12 cellular contexts compared by ENCODE assay signal in genomic region chr4:13386405-13387107, GRCh38.
DNase-seq lines count a peak whose midpoint lies in the region; ATAC-seq, FAIRE-seq and TF ChIP-seq lines count a peak whose summit lies in the region.
"Had no signal": no experiment of that assay in that cellular context is flagged by ENCODE, and none has a peak within 500 bp of the region (broad histone marks: within the 10 kb centered on the region; RNA-seq: fewer than 3 reads in every experiment).

No MANE protein-coding gene starts in this region.

- peak; percentile 26 for FAIRE-seq in keratinocyte (lab: Jason Lieb, UNC)
- FAIRE-seq in GM12892 (lab: Jason Lieb, UNC), result no peak
- FAIRE-seq: kidney had no signal

- no peaks in the 10 kb centered on the region for H4K20me1 ChIP-seq in keratinocyte (ENCODE audit: control insufficient read depth, extremely low read depth, insufficient read depth, low read length)

- no peak overlapping the region for H3K4me2 ChIP-seq in keratinocyte (ENCODE audit: control insufficient read depth, extremely low read depth, insufficient read depth, low read depth, low read length)

- H3K9me1 ChIP-seq in keratinocyte (ENCODE audit: control insufficient read depth, extremely low read depth, insufficient read depth, low read length), result no peaks in the 10 kb centered on the region

- H3K9me3 ChIP-seq in keratinocyte (ENCODE audit: control insufficient read depth, low read depth, low read length), result no peaks in the 10 kb centered on the region

- no peak overlapping the region for H2AFZ ChIP-seq in keratinocyte (ENCODE audit: control insufficient read depth, low read length)

- H3K27ac ChIP-seq in keratinocyte (ENCODE audit: control insufficient read depth, insufficient read depth, low read length), result no peak overlapping the region

- dilution Hi-C loops in keratinocyte (cut with MboI; ENCODE audit: extremely low pct_ligation_motif_present, low sequenced_read_pairs), result no loop called here

- no peak for TF ChIP-seq CTCF in keratinocyte (optimal IDR thresholded peaks at IDR 0.05 in 1 of 3, IDR thresholded peaks at IDR 0.05 in 1 of 3, conservative IDR thresholded peaks at IDR 0.05 in 1 of 3; ENCODE audit: extremely low read depth in 1 of 3, insufficient read depth in 2 of 3, low read length in 3 of 3)

- H3K79me2 ChIP-seq in keratinocyte (ENCODE audit: control insufficient read depth, insufficient read depth, low read length), result peaks cover 7% of the 10 kb centered on the region

- no peak overlapping the region for H3K9ac ChIP-seq in keratinocyte (ENCODE audit: control insufficient read depth, extremely low read depth, insufficient read depth, low read length)

- H3K27me3 ChIP-seq in keratinocyte (ENCODE audit: control insufficient read depth, extremely low read depth, insufficient read depth, low read length) (no peaks in the 10 kb centered on the region), H7 (ENCODE audit: control insufficient read depth, insufficient read depth, low read length) (no peaks in the 10 kb centered on the region)

- H3K36me3 ChIP-seq in keratinocyte (ENCODE audit: control insufficient read depth in 2 of 2, extremely low read depth in 1 of 2, insufficient read depth in 2 of 2, low read length in 2 of 2) (no peaks in the 10 kb centered on the region), H7 (replicated peaks; ENCODE audit: control insufficient read depth, insufficient read depth, low read length) (no peaks in the 10 kb centered on the region)

- no peak overlapping the region for H3K4me3 ChIP-seq in keratinocyte (ENCODE audit: control insufficient read depth in 2 of 3, extremely low read depth in 1 of 3, insufficient read depth in 2 of 3, low read depth in 1 of 3, low read length in 3 of 3)
- no peak overlapping the region for H3K4me3 ChIP-seq in H7 (ENCODE audit: insufficient read depth, low read depth, low read length)

- no peak for DNase-seq in keratinocyte (ENCODE audit: low read depth, low spot score)
- DNase-seq in putamen (ENCODE audit: low spot score), result no peak
- DNase-seq in NCI-H69 (lab: John Stamatoyannopoulos, UW), result no peak
- no peak for DNase-seq in GM12892 (ENCODE audit: insufficient read length)
- DNase-seq in H7, result no peak
- DNase-seq: activated CD8-positive, alpha-beta memory T cell treated with anti-CD3 and anti-CD28 coated beads, Interleukin-2, amount 50 U/mL, for 48 hours; kidney; NCI-H1436 treated with DMSO at 0.1 percent for 48 hours; stimulated activated naive CD8-positive, alpha-beta T cell treated with anti-CD3 and anti-CD28 coated beads, Interleukin-15, Interleukin-2, amounts not matched to agents 100 U/mL and 50 U/mL, for 24 hours had no signal

- ATAC-seq in GM18907 (IDR thresholded peaks at IDR 0.05; ENCODE audit: unreplicated experiment) (peak; percentile 92), HG02571 (IDR thresholded peaks at IDR 0.05; ENCODE audit: unreplicated experiment) (peak; percentile 90), HG03460 (IDR thresholded peaks at IDR 0.05; ENCODE audit: unreplicated experiment) (peak; percentile 67)
- ATAC-seq: stimulated activated naive CD8-positive, alpha-beta T cell treated with anti-CD3 and anti-CD28 coated beads, Interleukin-15, Interleukin-2, amounts not matched to agents 100 U/mL and 50 U/mL, for 24 hours had no signal

- no peak for TF ChIP-seq POLR2A in GM12892 (IDR thresholded peaks at IDR 0.05; ENCODE audit: low read depth, low read length)

- no peaks in the 10 kb centered on the region for H3K4me1 ChIP-seq in keratinocyte (ENCODE audit: control insufficient read depth, extremely low read depth, insufficient read depth, low read length)
